Comparison of ENCODE assay signal across 8 cellular contexts in genomic region chr1:162632234-162632666, GRCh38. TPM values are rescaled to one million over a fixed set of nuclear protein-coding genes. Genes with fewer than 3 reads are reported as not detected.
DNase-seq lines count a peak whose midpoint lies in the region; ATAC-seq, FAIRE-seq and TF ChIP-seq lines count a peak whose summit lies in the region.
"Had no signal": no experiment of that assay in that cellular context is flagged by ENCODE, and none has a peak within 500 bp of the region (broad histone marks: within the 10 kb centered on the region; RNA-seq: fewer than 3 reads in every experiment).

Gene DDR2 (plus strand): TSS chr1:162632464. CDS start chr1:162719064, 86,600 bp downstream.

- H2AK5ac ChIP-seq in H1 (ENCODE audit: low read depth, low read length), result no peak within 1 kb of the TSS

- no peak for FAIRE-seq in H1 (lab: Jason Lieb, UNC)

- POLR2A ChIA-PET in H1 (lab: Charles Lee; ENCODE audit: partially characterized antibody), result interaction anchor here (0.6 to 1.8 kb wide), 8 partner anchors 9 to 572 kb away, joined by 3 to 7 read pairs (median 4); no protein-coding TSS in a partner anchor

- H3K4me2 ChIP-seq in H1 (ENCODE audit: insufficient read depth in 1 of 2, low read depth in 2 of 2, low read length in 2 of 2), result peak within 1 kb of the TSS; percentile 4 to 22; a peak in 1 of 4 replicates

- no peak within 1 kb of the TSS for H2BK5ac ChIP-seq in H1 (ENCODE audit: low read depth, low read length)

- no peak within 1 kb of the TSS for H3K9ac ChIP-seq in H1 (replicated peaks in 1 of 4; ENCODE audit: extremely low read depth in 1 of 4, low read depth in 3 of 4, low read length in 3 of 4)

- no peaks in the 10 kb centered on the region for H3K9me3 ChIP-seq in H1 (ENCODE audit: insufficient read depth in 2 of 2, low read depth in 1 of 2, low read length in 1 of 2)
- H3K9me3 ChIP-seq in vagina, result no peaks in the 10 kb centered on the region

- no peaks in the 10 kb centered on the region for H3K23me2 ChIP-seq in H1 (ENCODE audit: low read depth, low read length)

- H3K56ac ChIP-seq in H1 (replicated peaks; ENCODE audit: insufficient read length, low read depth, low read length), result no peak within 1 kb of the TSS

- no peak for ATAC-seq in HG03196 (IDR thresholded peaks at IDR 0.05; ENCODE audit: unreplicated experiment)

- no peak within 1 kb of the TSS for H3K23ac ChIP-seq in H1 (ENCODE audit: insufficient read length)

- H3K36me3 ChIP-seq in H1 (ENCODE audit: control insufficient read depth in 2 of 4, insufficient read depth in 4 of 4, low read length in 3 of 4), result no peaks in the 10 kb centered on the region
- H3K36me3 ChIP-seq in vagina, result no peaks in the 10 kb centered on the region

- no peaks in the 10 kb centered on the region for H3K27me3 ChIP-seq in H1 (replicated peaks in 1 of 4; ENCODE audit: control insufficient read depth in 3 of 4, extremely low read depth in 1 of 4, insufficient read depth in 3 of 4, low read length in 3 of 4)
- no peaks in the 10 kb centered on the region for H3K27me3 ChIP-seq in vagina

- no peaks in the 10 kb centered on the region for H4K20me1 ChIP-seq in H1 (replicated peaks in 1 of 2; ENCODE audit: control insufficient read depth in 1 of 2, insufficient read depth in 2 of 2, low read length in 2 of 2)

- peak within 1 kb of the TSS; percentile 80 for H2AFZ ChIP-seq in H1 (ENCODE audit: low read length)

- H2BK15ac ChIP-seq in H1 (ENCODE audit: low read length), result no peak within 1 kb of the TSS

- H4K5ac ChIP-seq in H1 (ENCODE audit: insufficient read length, low read depth, low read length), result no peak within 1 kb of the TSS

- no peak within 1 kb of the TSS for H3K14ac ChIP-seq in H1 (ENCODE audit: insufficient read length)

- no peak within 1 kb of the TSS for H4K8ac ChIP-seq in H1 (ENCODE audit: extremely low read depth, insufficient read depth, low read length)

- H3K4ac ChIP-seq in H1 (replicated peaks; ENCODE audit: insufficient read length, low read depth, low read length), result no peak within 1 kb of the TSS

- no peak within 1 kb of the TSS for H2BK120ac ChIP-seq in H1 (replicated peaks; ENCODE audit: low read depth, low read length)

- H2BK12ac ChIP-seq in H1 (ENCODE audit: low read depth, low read length), result peak within 1 kb of the TSS; percentile 53; the same call in 1 of the 2 replicates

- peak within 1 kb of the TSS in 1 of 4 experiments; percentile 32; a peak in 1 of 8 replicates for H3K4me3 ChIP-seq in H1 (ENCODE audit: extremely low read depth in 1 of 4, insufficient read depth in 2 of 4, low read depth in 3 of 4, low read length in 4 of 4)
- peak within 1 kb of the TSS; percentile 41 to 54 for H3K4me3 ChIP-seq in vagina

- H3K27ac ChIP-seq in H1 (ENCODE audit: low read depth, low read length) (no peak within 1 kb of the TSS), vagina (peak within 1 kb of the TSS; percentile 88)

- 74% methylated on average over 4 of the region's 4 CpGs; no CpG with 5 or more reads in 1 of the 2 experiments for WGBS in H1 (ENCODE audit: extremely low coverage in 1 of 2, insufficient coverage in 1 of 2, insufficient read length in 1 of 2, insufficient replicate concordance in 2 of 2, low coverage in 1 of 2, low lambda C conversion rate in 2 of 2, missing lambda C conversion rate in 1 of 2), 2 experiments

- H4K91ac ChIP-seq in H1 (replicated peaks; ENCODE audit: insufficient read length, low read length), result no peak within 1 kb of the TSS

- TF ChIP-seq RAD21 in H1 (IDR thresholded peaks at IDR 0.05 in 1 of 2, conservative IDR thresholded peaks at IDR 0.05 in 1 of 2; ENCODE audit: low read depth in 2 of 2, low read length in 2 of 2), result no peak

- H3K4me1 ChIP-seq in H1 (replicated peaks in 1 of 4; ENCODE audit: control insufficient read depth in 3 of 4, insufficient read depth in 4 of 4, low read length in 3 of 4) (peaks cover 0 to 3% (median 0%) of the 10 kb centered on the region in 4 experiments; a peak in 1 of 7 replicates), vagina (peaks cover 18% of the 10 kb centered on the region)

- no peaks in the 10 kb centered on the region for H3K79me2 ChIP-seq in H1 (ENCODE audit: control insufficient read depth in 1 of 2, insufficient read depth in 2 of 2, low read length in 2 of 2)

- no peak for TF ChIP-seq POLR2A in H1 (IDR thresholded peaks at IDR 0.05; ENCODE audit: control extremely low read depth in 1 of 2, low read depth in 2 of 2, low read length in 2 of 2)
- no peak for TF ChIP-seq POLR2A in vagina (IDR thresholded peaks at IDR 0.05)

- intact Hi-C loops in vagina (cut with DNase I), result no loop called here

- peak within 1 kb of the TSS; percentile 1; the same call in 1 of the 2 replicates for H3K18ac ChIP-seq in H1 (ENCODE audit: extremely low read depth, low read length)

- TF ChIP-seq EP300 in H1 (IDR thresholded peaks at IDR 0.05; ENCODE audit: borderline replicate concordance in 1 of 2, low read depth in 2 of 2, low read length in 2 of 2), result no peak

- H2BK20ac ChIP-seq in H1 (ENCODE audit: low read length), result 0 out of 2 replicates have a peak within 1 kb of the TSS, but pooled peaks have one; percentile 62

- CTCF ChIA-PET in H1 (lab: Charles Lee; ENCODE audit: partially characterized antibody), result interaction anchor here (0.7 to 6.3 kb wide), 7 partner anchors 11 to 257 kb away, joined by 3 to 47 read pairs (median 4); no protein-coding TSS in a partner anchor

- no peaks in the 10 kb centered on the region for H3K79me1 ChIP-seq in H1 (ENCODE audit: low read depth, low read length)

- DNase-seq in NCI-H2227 (lab: John Stamatoyannopoulos, UW; ENCODE audit: unreplicated experiment), result peak; percentile 68
- no peak for DNase-seq in H1 (ENCODE audit: low read depth in 1 of 2, low spot score in 2 of 2)
- peak; percentile 67 for DNase-seq in mucosa of gallbladder (ENCODE audit: low spot score)
- no peak for DNase-seq in vagina (ENCODE audit: extremely low spot score in 2 of 2)
- no peak for DNase-seq in DMS79 treated with DMSO at 0.1 percent for 48 hours (lab: John Stamatoyannopoulos, UW)
- no peak for DNase-seq in occipital lobe (lab: John Stamatoyannopoulos, UW)
- DNase-seq: naive B cell had no signal

- no peak for TF ChIP-seq CTCF in H1 (IDR thresholded peaks at IDR 0.05; ENCODE audit: control extremely low read depth in 1 of 3, insufficient read depth in 1 of 3, low read depth in 1 of 3, low read length in 3 of 3)
- no peak for TF ChIP-seq CTCF in vagina (IDR thresholded peaks at IDR 0.05)

TF ChIP-seq in H1, 55 proteins besides CTCF, POLR2A, EP300 and RAD21:
- TF ChIP-seq TEAD4 (IDR thresholded peaks at IDR 0.05; ENCODE audit: low read depth, low read length) (peak; percentile 69), CEBPB (IDR thresholded peaks at IDR 0.05; ENCODE audit: low read depth, low read length) (peak; percentile 34; the same call in 1 of the 2 replicates), JUND (IDR thresholded peaks at IDR 0.05; ENCODE audit: low read length) (no peak), CHD2 (IDR thresholded peaks at IDR 0.05; ENCODE audit: low read length) (no peak), SIRT6 (IDR thresholded peaks at IDR 0.05; ENCODE audit: low read length) (no peak)

RNA-seq across cellular contexts. Expression of gene DDR2, which starts in this region (rescaled TPM):
- total RNA-seq in H1 (2021; fragmentation: NEBNext Ultra II Directional; extraction: Animal tissue kit (Norgen Biotek cat#: 25700)), result 1.7 and 2.1 TPM in 2 replicates
- 0.77 and 1.00 TPM in 2 replicates for polyA plus RNA-seq in H1 (2011; rRNA removed)
- polyA plus RNA-seq in H1 (2011; cell fraction: cytosol; rRNA removed), result 1.00 TPM
- 3.8 TPM for polyA plus RNA-seq in H1 (2011; cell fraction: nucleus; rRNA removed)
- polyA plus RNA-seq in H1 (2012, experiment 1 of 2), result 0.52 to 1.1 TPM (median 0.92 TPM) in 4 replicates
- 0.13 TPM for polyA plus RNA-seq in H1 (2012, experiment 2 of 2)
- 0.71 TPM for polyA plus RNA-seq in H1 (2013, experiment 1 of 2)
- polyA plus RNA-seq in H1 (2013, experiment 2 of 2), result 0.92 TPM
- polyA minus RNA-seq in H1 (2011; rRNA and poly(A)+ RNA removed), result 6.2 and 8.6 TPM in 2 replicates
- polyA minus RNA-seq in H1 (2011; cell fraction: cytosol; rRNA and poly(A)+ RNA removed), result 0.59 TPM
- 3.4 TPM for polyA minus RNA-seq in H1 (2011; cell fraction: nucleus; rRNA and poly(A)+ RNA removed)
- total RNA-seq in mucosa of gallbladder (48.3 TPM), vagina (153 TPM), occipital lobe (7.5 TPM)

Comparison
In these comparisons a context has a peak if more than half of its experiments do, and no peak if none do; other contexts are left out.
1. DNase-seq: peak in NCI-H2227 (single experiment) and mucosa of gallbladder (single experiment); none in H1 (0 of 2), vagina (0 of 2), DMS79 treated with DMSO at 0.1 percent for 48 hours (single experiment) and occipital lobe (single experiment).